ENCODE assay signal across 15 cellular contexts in the genomic region with DNA sequence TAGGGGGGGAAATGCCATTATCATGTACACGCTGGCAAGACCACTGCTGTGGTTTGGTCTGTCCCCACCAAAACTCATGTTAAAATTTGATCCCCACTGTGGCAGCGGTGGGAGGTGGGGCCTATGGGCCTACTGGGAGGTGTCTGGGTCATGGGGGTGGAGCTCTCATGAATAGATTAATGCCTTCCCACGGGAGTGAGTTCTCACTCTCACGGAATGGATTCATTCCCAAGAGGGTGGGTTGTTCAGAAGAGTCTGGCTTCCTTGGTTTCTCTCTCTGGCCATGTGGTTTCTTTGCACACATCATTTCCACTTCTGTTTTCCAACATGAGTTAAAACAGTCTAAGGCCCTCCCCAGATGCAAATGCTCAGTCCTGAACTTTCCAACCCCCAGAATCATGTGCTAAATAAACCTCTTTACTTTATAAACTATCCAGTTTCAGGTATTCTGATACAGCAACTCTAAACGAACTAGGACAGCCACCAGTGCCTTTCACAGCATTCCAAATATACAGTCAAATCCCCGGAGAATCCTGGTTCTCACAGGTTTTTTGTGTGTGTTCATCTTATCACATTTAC. TPM values are rescaled to one million over a fixed set of nuclear protein-coding genes. Genes with fewer than 3 reads are reported as not detected.
A peak's percentile ranks its signal among the peaks of the same experiment; 100 is the strongest.
DNase-seq lines count a peak whose midpoint lies in the region; ATAC-seq and TF ChIP-seq lines count a peak whose summit lies in the region.
"Had no signal": no experiment of that assay in that cellular context is flagged by ENCODE, and none has a peak within 500 bp of the region (broad histone marks: within the 10 kb centered on the region; RNA-seq: fewer than 3 reads in every experiment).

No MANE protein-coding gene starts in this region.

- WGBS in mesodermal cell (ENCODE audit: insufficient coverage in 2 of 2), 2 experiments = 79 to 89% methylated on average over 1 to 3 of the region's 6 CpGs

- H3K27ac ChIP-seq in mesodermal cell (ENCODE audit: low read depth, low read length, severe bottlenecking) (peak overlapping the region; percentile 46), uterus (peak overlapping the region; percentile 26 to 50)

- TF ChIP-seq CTCF in uterus (IDR thresholded peaks at IDR 0.05) = no peak

- peaks cover 30% of the 10 kb centered on the region for H3K4me1 Mint-ChIP-seq in activated naive CD8-positive, alpha-beta T cell treated with anti-CD3 and anti-CD28 coated beads for 36 hours
- H3K4me1 Mint-ChIP-seq: activated naive CD8-positive, alpha-beta T cell treated with anti-CD3 and anti-CD28 coated beads, Interleukin-2, amount 10 ng/mL, durations not matched to agents 7 days and 5 days had no signal

- H3K9me3 ChIP-seq in mesodermal cell (ENCODE audit: control insufficient read depth, low read length) (peaks cover 5% of the 10 kb centered on the region), uterus (no peaks in the 10 kb centered on the region)

- no peaks in the 10 kb centered on the region for H3K27me3 Mint-ChIP-seq in activated naive CD8-positive, alpha-beta T cell treated with anti-CD3 and anti-CD28 coated beads for 36 hours
- H3K27me3 Mint-ChIP-seq: activated CD4-positive, alpha-beta memory T cell treated with anti-CD3 and anti-CD28 coated beads, Interleukin-2, amount 10 ng/mL, durations not matched to agents 7 days and 5 days; activated naive CD8-positive, alpha-beta T cell treated with anti-CD3 and anti-CD28 coated beads, Interleukin-2, amount 10 ng/mL, durations not matched to agents 7 days and 5 days; memory B cell had no signal

- H3K36me3 Mint-ChIP-seq in activated naive CD8-positive, alpha-beta T cell treated with anti-CD3 and anti-CD28 coated beads for 36 hours = peaks cover 42% of the 10 kb centered on the region

- no peak overlapping the region for H3K27ac Mint-ChIP-seq in activated naive CD8-positive, alpha-beta T cell treated with anti-CD3 and anti-CD28 coated beads for 36 hours
- H3K27ac Mint-ChIP-seq: activated CD4-positive, alpha-beta memory T cell treated with anti-CD3 and anti-CD28 coated beads, Interleukin-2, amount 10 ng/mL, durations not matched to agents 7 days and 5 days; activated naive CD8-positive, alpha-beta T cell treated with anti-CD3 and anti-CD28 coated beads, Interleukin-2, amount 10 ng/mL, durations not matched to agents 7 days and 5 days; memory B cell had no signal

- H3K4me1 ChIP-seq in mesodermal cell (ENCODE audit: control insufficient read depth, insufficient read depth, low read length, poor library complexity, severe bottlenecking) (peaks cover 10% of the 10 kb centered on the region), uterus (peaks cover 0 to under 1% of the 10 kb centered on the region in 2 donors)

- H3K27me3 ChIP-seq in uterus = no peaks in the 10 kb centered on the region

- peaks cover 22% of the 10 kb centered on the region for H3K9me3 Mint-ChIP-seq in activated naive CD8-positive, alpha-beta T cell treated with anti-CD3 and anti-CD28 coated beads for 36 hours

- H3K4me3 ChIP-seq in mesodermal cell (ENCODE audit: extremely low read depth, insufficient read depth, low read length, poor library complexity, severe bottlenecking) (no peak overlapping the region), uterus (no peak overlapping the region)

- intact Hi-C loops in uterus (cut with DNase I; ENCODE audit: low total_unique reads) = no loop called here

- no peak overlapping the region for H3K4me3 Mint-ChIP-seq in activated naive CD8-positive, alpha-beta T cell treated with anti-CD3 and anti-CD28 coated beads for 36 hours
- H3K4me3 Mint-ChIP-seq: activated CD4-positive, alpha-beta memory T cell treated with anti-CD3 and anti-CD28 coated beads, Interleukin-2, amount 10 ng/mL, durations not matched to agents 7 days and 5 days; activated naive CD8-positive, alpha-beta T cell treated with anti-CD3 and anti-CD28 coated beads, Interleukin-2, amount 10 ng/mL, durations not matched to agents 7 days and 5 days; memory B cell had no signal

- H3K36me3 ChIP-seq in mesodermal cell (ENCODE audit: control insufficient read depth, insufficient read depth, low read length) (peaks cover 5% of the 10 kb centered on the region), uterus (no peaks in the 10 kb centered on the region)

- ATAC-seq in esophagus mucosa (peak; percentile 19), GM19023 (IDR thresholded peaks at IDR 0.05; ENCODE audit: unreplicated experiment) (no peak)

- no peak for TF ChIP-seq POLR2A in uterus (IDR thresholded peaks at IDR 0.05)

- DNase-seq in RPMI7951 (ENCODE audit: low read depth) (peak; percentile 76), uterus (no peak), NCI-H1417 treated with DMSO at 0.1 percent for 48 hours (lab: John Stamatoyannopoulos, UW) (no peak), GM19238 (ENCODE audit: insufficient read length, low spot score) (no peak)
- DNase-seq in activated naive CD8-positive, alpha-beta T cell treated with anti-CD3 and anti-CD28 coated beads for 36 hours = no peak
- DNase-seq: activated CD4-positive, alpha-beta memory T cell treated with anti-CD3 and anti-CD28 coated beads, Interleukin-2, amount 10 ng/mL, durations not matched to agents 7 days and 5 days; activated naive CD8-positive, alpha-beta T cell treated with anti-CD3 and anti-CD28 coated beads, Interleukin-2, amount 10 ng/mL, durations not matched to agents 7 days and 5 days; DND-41; Kasumi-1; NCI-H510A; stimulated activated CD8-positive, alpha-beta memory T cell treated with anti-CD3 and anti-CD28 coated beads, Interleukin-4, amount 100 ng/mL, for 48 hours had no signal

RNA-seq across cellular contexts. Expression of a gene that starts 44.3 kb away (rescaled TPM):
- 14.5 and 15.9 TPM in 2 replicates for total RNA-seq in RPMI7951 (2014; rRNA removed; shearing (Covaris generic))
- total RNA-seq in esophagus mucosa (27.4 TPM), uterus (10 to 100 TPM; 14.4 to 39.5 (median 26.2) TPM)
- 21.5 TPM for polyA plus RNA-seq in mesodermal cell (2013, experiment 1 of 2)
- polyA plus RNA-seq in mesodermal cell (2013, experiment 2 of 2) = 18.9 TPM
- 10 to 100 TPM; 12.3 TPM for total RNA-seq in activated naive CD8-positive, alpha-beta T cell treated with anti-CD3 and anti-CD28 coated beads for 36 hours
